3 cellular contexts compared by ENCODE assay signal in genomic region chr6:21740719-21741118, GRCh38.
TF ChIP-seq lines count a peak whose summit lies in the region.

No MANE protein-coding gene starts in this region.

TF ChIP-seq in GM23338, 12 proteins besides CTCF, POLR2A, EP300 and RAD21:
- no peak for TF ChIP-seq ZNF114 (CRISPR knock-in tag; IDR thresholded peaks at IDR 0.05)
- TF ChIP-seq EZH2phosphoT487 (IDR thresholded peaks at IDR 0.05; ENCODE audit: unreplicated experiment), result no peak
- TF ChIP-seq POLR2AphosphoS5 (IDR thresholded peaks at IDR 0.05; ENCODE audit: low read depth), result no peak
- no peak for TF ChIP-seq STAT1 (IDR thresholded peaks at IDR 0.05; ENCODE audit: unreplicated experiment)
- no peak for TF ChIP-seq JUNB (IDR thresholded peaks at IDR 0.05; ENCODE audit: unreplicated experiment)
TF ChIP-seq in GM23338: peak in this region for 0.

TF ChIP-seq in H1, 55 proteins besides CTCF, POLR2A, EP300 and RAD21:
- TF ChIP-seq SUZ12 (IDR thresholded peaks at IDR 0.05; ENCODE audit: low read length) (no peak), TCF12 (IDR thresholded peaks at IDR 0.05; ENCODE audit: low read depth, low read length) (0 out of 2 replicates have a peak, but pooled peaks have one; percentile 70)

TF ChIP-seq in neural cell, 6 proteins besides CTCF, POLR2A, EP300 and RAD21:
- no peak for TF ChIP-seq EZH2 (IDR thresholded peaks at IDR 0.05; ENCODE audit: borderline replicate concordance, insufficient read depth, low read length, poor library complexity, severe bottlenecking)
- no peak for TF ChIP-seq SMC3 (conservative IDR thresholded peaks at IDR 0.05; ENCODE audit: poor library complexity)
- no peak for TF ChIP-seq POLR2AphosphoS5 (IDR thresholded peaks at IDR 0.05)
- no peak for TF ChIP-seq REST (IDR thresholded peaks at IDR 0.05; ENCODE audit: borderline replicate concordance)
- TF ChIP-seq MXI1 (conservative IDR thresholded peaks at IDR 0.05; ENCODE audit: poor library complexity, severe bottlenecking), result no peak
- TF ChIP-seq TAF1 (IDR thresholded peaks at IDR 0.05; ENCODE audit: low read depth), result no peak
TF ChIP-seq in neural cell: peak in this region for 0.
